In genomic region chr2:99337164-99337930, GRCh38 we compare ENCODE assay signal across 8 cellular contexts. TPM values are rescaled to one million over a fixed set of nuclear protein-coding genes. Genes with fewer than 3 reads are reported as not detected.
DNase-seq lines count a peak whose midpoint lies in the region; ATAC-seq and TF ChIP-seq lines count a peak whose summit lies in the region.

TSS of gene EIF5B (plus strand) at chr2:99337389. CDS start at chr2:99337555, 166 bp downstream.

- H3K27me3 ChIP-seq in suprapubic skin: no peaks in the 10 kb centered on the region

- peaks cover 11% of the 10 kb centered on the region for H3K36me3 Mint-ChIP-seq in activated naive CD4-positive, alpha-beta T cell treated with anti-CD3 and anti-CD28 coated beads, Interleukin-2, amount 10 ng/mL, durations not matched to agents 7 days and 5 days

- H3K4me1 Mint-ChIP-seq in activated naive CD4-positive, alpha-beta T cell treated with anti-CD3 and anti-CD28 coated beads, Interleukin-2, amount 10 ng/mL, durations not matched to agents 7 days and 5 days: peaks cover 37% of the 10 kb centered on the region

- H3K36me3 ChIP-seq in suprapubic skin: peaks cover 6% of the 10 kb centered on the region

- under 1% methylated on average over 70 of the region's 80 CpGs for WGBS in suprapubic skin

- peak; percentile 93 for TF ChIP-seq POLR2A in GM10847 (IDR thresholded peaks at IDR 0.05; ENCODE audit: extremely low read depth, insufficient read length)
- peak; percentile 84 for TF ChIP-seq POLR2A in NB4 (IDR thresholded peaks at IDR 0.05; ENCODE audit: extremely low read depth, insufficient read length)
- TF ChIP-seq POLR2A in suprapubic skin (IDR thresholded peaks at IDR 0.05): peak in 1 of 2 donors; percentile 41

- H3K27ac Mint-ChIP-seq in activated naive CD4-positive, alpha-beta T cell treated with anti-CD3 and anti-CD28 coated beads, Interleukin-2, amount 10 ng/mL, durations not matched to agents 7 days and 5 days: no peak within 1 kb of the TSS

- ATAC-seq in HG02588 (IDR thresholded peaks at IDR 0.05; ENCODE audit: unreplicated experiment): peak; percentile 61

- peak within 1 kb of the TSS; percentile 93 for H3K4me3 ChIP-seq in NB4 (ENCODE audit: low read depth, low read length)
- peak within 1 kb of the TSS; percentile 98 for H3K4me3 ChIP-seq in suprapubic skin

- TF ChIP-seq EP300 in suprapubic skin (IDR thresholded peaks at IDR 0.05): no peak

- CTCF ChIA-PET in activated naive CD4-positive, alpha-beta T cell treated with anti-CD3 and anti-CD28 coated beads, Interleukin-2, amount 10 ng/mL, durations not matched to agents 7 days and 5 days (lab: Charles Lee): interaction anchor here (1.1 to 1.7 kb wide), 5 partner anchors 10 to 157 kb away, joined by 3 to 7 read pairs (median 4); no protein-coding TSS in a partner anchor

- no peak within 1 kb of the TSS for H3K4me3 Mint-ChIP-seq in activated naive CD4-positive, alpha-beta T cell treated with anti-CD3 and anti-CD28 coated beads, Interleukin-2, amount 10 ng/mL, durations not matched to agents 7 days and 5 days

- no peaks in the 10 kb centered on the region for H3K27me3 Mint-ChIP-seq in activated naive CD4-positive, alpha-beta T cell treated with anti-CD3 and anti-CD28 coated beads, Interleukin-2, amount 10 ng/mL, durations not matched to agents 7 days and 5 days

- TF ChIP-seq CTCF in NB4 (IDR thresholded peaks at IDR 0.05; ENCODE audit: low read depth, low read length): peak; percentile 62
- TF ChIP-seq CTCF in suprapubic skin (IDR thresholded peaks at IDR 0.05): peak in 1 of 2 donors; percentile 64

- DNase-seq in NB4 (ENCODE audit: low read depth) (peak; percentile 99), SK-N-DZ (ENCODE audit: low spot score) (peak; percentile 97), globus pallidus (ENCODE audit: low spot score) (peak; percentile 95), nucleus accumbens (lab: John Stamatoyannopoulos, UW) (peak; percentile 48 to 98 (median 93)), suprapubic skin (ENCODE audit: low spot score in 2 of 2) (peak; percentile 97 to 98)
- peak; percentile 93 for DNase-seq in activated naive CD4-positive, alpha-beta T cell treated with anti-CD3 and anti-CD28 coated beads, Interleukin-2, amount 10 ng/mL, durations not matched to agents 7 days and 5 days

- no peaks in the 10 kb centered on the region for H3K9me3 Mint-ChIP-seq in activated naive CD4-positive, alpha-beta T cell treated with anti-CD3 and anti-CD28 coated beads, Interleukin-2, amount 10 ng/mL, durations not matched to agents 7 days and 5 days

- H3K27ac ChIP-seq in suprapubic skin: peak within 1 kb of the TSS; percentile 91

- peaks cover 43% of the 10 kb centered on the region for H3K4me1 ChIP-seq in suprapubic skin

- no peaks in the 10 kb centered on the region for H3K9me3 ChIP-seq in suprapubic skin

RNA-seq across cellular contexts. Expression of gene EIF5B, which starts in this region (rescaled TPM):
- 14.9 and 15.6 TPM in 2 replicates for polyA plus RNA-seq in SK-N-DZ (2014; cell fraction: cytosol; rRNA removed)
- polyA plus RNA-seq in SK-N-DZ (2014; cell fraction: nucleus; rRNA removed): 28.7 and 48.7 TPM in 2 replicates
- 10 to 100 TPM; 31.5 to 55.2 (median 34.5) TPM for total RNA-seq in suprapubic skin

Comparison
In these comparisons a context has a peak if more than half of its experiments do, and no peak if none do; other contexts are left out.
1. Peak in every context shown above with its lines: DNase-seq, ATAC-seq, H3K4me3 ChIP-seq and H3K27ac ChIP-seq.